Comparison of ENCODE assay signal across 9 cellular contexts in genomic region chr21:15732996-15733329, GRCh38. TPM values are rescaled to one million over a fixed set of nuclear protein-coding genes. Genes with fewer than 3 reads are reported as not detected.
DNase-seq lines count a peak whose midpoint lies in the region; ATAC-seq and TF ChIP-seq lines count a peak whose summit lies in the region.
"Had no signal": no experiment of that assay in that cellular context is flagged by ENCODE, and none has a peak within 500 bp of the region (broad histone marks: within the 10 kb centered on the region; RNA-seq: fewer than 3 reads in every experiment).

No MANE protein-coding gene starts in this region.

- no peak for TF ChIP-seq EP300 in ovary (IDR thresholded peaks at IDR 0.05)

- CTCF ChIA-PET in CD4-positive, alpha-beta T cell (lab: Charles Lee) = no interaction called here
- CTCF ChIA-PET in IMR-90 (lab: Yijun Ruan, JAX) = no interaction called here
- CTCF ChIA-PET in MCF 10A (lab: Yijun Ruan, JAX) = interaction anchor here (0.7 kb wide), 1 partner anchor 372 kb away, joined by 4 read pairs; no protein-coding TSS in a partner anchor

- peak overlapping the region; percentile 77; the same call in 1 of the 2 replicates for H3K23ac ChIP-seq in IMR-90 (ENCODE audit: low read depth, low read length)

- H3K14ac ChIP-seq in IMR-90 (replicated peaks; ENCODE audit: low read depth, low read length) = no peak overlapping the region

- H3K36me3 ChIP-seq in IMR-90 (ENCODE audit: control insufficient read depth, insufficient read depth, low read length) (no peaks in the 10 kb centered on the region), ovary (no peaks in the 10 kb centered on the region)

- no peak overlapping the region for H4K8ac ChIP-seq in IMR-90 (ENCODE audit: low read depth in 2 of 2, low read length in 2 of 2)

- no peak overlapping the region for H2AK9ac ChIP-seq in IMR-90 (replicated peaks; ENCODE audit: low read depth, low read length, poor library complexity)

- in situ Hi-C loops in IMR-90 (cut with MboI; ENCODE audit: low sequenced_read_pairs) = no loop called here

- TF ChIP-seq RAD21 in IMR-90 (IDR thresholded peaks at IDR 0.05; ENCODE audit: low read length) = no peak

- no peak for ATAC-seq in CD4-positive, alpha-beta T cell (ENCODE audit: poor library complexity)
- ATAC-seq in IMR-90 (ENCODE audit: low read depth) (no peak), HG03521 (IDR thresholded peaks at IDR 0.05; ENCODE audit: unreplicated experiment) (no peak), omental fat pad (ENCODE audit: low FRiP score) (no peak)

- peak overlapping the region; percentile 63; the same call in 1 of the 2 replicates for H4K5ac ChIP-seq in IMR-90 (ENCODE audit: low read depth, low read length)

- peaks cover 9% of the 10 kb centered on the region for H3K36me3 Mint-ChIP-seq in CD4-positive, alpha-beta T cell (ENCODE audit: low read depth)
- H3K36me3 Mint-ChIP-seq in MCF 10A (ENCODE audit: insufficient read depth, unreplicated experiment) = no peaks in the 10 kb centered on the region
- H3K36me3 Mint-ChIP-seq in nephron (ENCODE audit: low read depth) = peaks cover 23% of the 10 kb centered on the region

- TF ChIP-seq POLR2A in IMR-90 (IDR thresholded peaks at IDR 0.05; ENCODE audit: low read depth, low read length) (no peak), ovary (IDR thresholded peaks at IDR 0.05) (no peak)

- no CpG with 5 or more reads among the region's 3 CpGs for WGBS in IMR-90 (ENCODE audit: extremely low coverage in 2 of 2, insufficient read length in 1 of 2), 2 experiments
- WGBS in ovary, 3 donors = 26 to 41% (median 29%) methylated on average over 3 of the region's 3 CpGs

- no peak overlapping the region for H2BK120ac ChIP-seq in IMR-90 (ENCODE audit: low read depth, low read length)

- no peak overlapping the region for H3K9ac ChIP-seq in IMR-90 (ENCODE audit: low read depth, low read length)

- TF ChIP-seq CTCF in CD4-positive, alpha-beta T cell (IDR thresholded peaks at IDR 0.05) = no peak
- TF ChIP-seq CTCF in IMR-90 (conservative IDR thresholded peaks at IDR 0.05; ENCODE audit: low read depth, low read length) (no peak), MCF 10A (IDR thresholded peaks at IDR 0.05; ENCODE audit: unreplicated experiment) (no peak), nephron (IDR thresholded peaks at IDR 0.05; ENCODE audit: unreplicated experiment in 3 of 3) (no peak), omental fat pad (IDR thresholded peaks at IDR 0.05) (no peak), ovary (IDR thresholded peaks at IDR 0.05) (no peak)

- H2AK5ac ChIP-seq in IMR-90 (ENCODE audit: low read depth, low read length) = no peak overlapping the region

- H3K4me3 ChIP-seq in IMR-90 (ENCODE audit: insufficient read depth, low read depth, low read length) (no peak overlapping the region), ovary (no peak overlapping the region)

- H3K27me3 ChIP-seq in CD4-positive, alpha-beta T cell (ENCODE audit: control insufficient read depth, insufficient read depth, low read length) = no peaks in the 10 kb centered on the region
- no peaks in the 10 kb centered on the region for H3K27me3 ChIP-seq in IMR-90 (ENCODE audit: control insufficient read depth, insufficient read depth, low read length)
- no peaks in the 10 kb centered on the region for H3K27me3 ChIP-seq in ovary

- no peak overlapping the region for H2BK15ac ChIP-seq in IMR-90 (ENCODE audit: low read depth, low read length)

- peaks cover 10 to 38% of the 10 kb centered on the region in 2 experiments; a peak in 3 of 4 replicates for H3K79me1 ChIP-seq in IMR-90 (ENCODE audit: low read depth in 1 of 2, low read length in 2 of 2)

- H3K27ac Mint-ChIP-seq in CD4-positive, alpha-beta T cell = peak overlapping the region; percentile 84
- H3K27ac Mint-ChIP-seq in MCF 10A (ENCODE audit: low read depth, unreplicated experiment) (peak overlapping the region; percentile 92), nephron (peak overlapping the region in 2 of 3 experiments; percentile 76 to 93)

- peak overlapping the region; percentile 76 for H3K4me2 ChIP-seq in IMR-90 (ENCODE audit: low read depth, low read length)

- no peak overlapping the region for H3K18ac ChIP-seq in IMR-90 (ENCODE audit: low read depth, low read length)

- no peak overlapping the region for H3K4ac ChIP-seq in IMR-90 (ENCODE audit: low read depth, low read length)

- BruUV-seq in IMR-90 (replicated peaks; lab: Mats Ljungman, UMichigan) = no TSS peak
- no TSS peak for BruUV-seq in MCF 10A (replicated peaks; lab: Mats Ljungman, UMichigan)

- 0 out of 2 replicates have a peak, but pooled peaks cover 2% of the 10 kb centered on the region for H3K9me1 ChIP-seq in IMR-90 (ENCODE audit: insufficient read depth, low read length)

- POLR2A ChIA-PET in CD4-positive, alpha-beta T cell (lab: Charles Lee) = interaction anchor here (0.8 to 1.8 kb wide), 5 partner anchors 11 to 1350 kb away, joined by 3 to 6 read pairs (median 5); partner anchors contain the start of gene HSPA13
- POLR2A ChIA-PET in IMR-90 (lab: Charles Lee; ENCODE audit: unreplicated experiment) = interaction anchor here (0.6 kb wide), 1 partner anchor 49 kb away, joined by 6 read pairs; no protein-coding TSS in a partner anchor
- POLR2A ChIA-PET in MCF 10A (lab: Yijun Ruan, JAX) = interaction anchor here (0.6 to 1.9 kb wide), 18 partner anchors 9 to 1350 kb away, joined by 3 to 11 read pairs (median 4); partner anchors contain the start of gene HSPA13

- DNase-seq in CD4-positive, alpha-beta T cell = no peak
- DNase-seq in IMR-90 (no peak), MCF 10A (ENCODE audit: unreplicated experiment) (no peak), omental fat pad (ENCODE audit: low spot score) (no peak), ovary (no peak), epidermal melanocyte (ENCODE audit: insufficient read length, low spot score) (no peak)
- DNase-seq: islet precursor cell had no signal

- H3K9me3 ChIP-seq in CD4-positive, alpha-beta T cell (ENCODE audit: control insufficient read depth, low read length) = no peaks in the 10 kb centered on the region
- H3K9me3 ChIP-seq in IMR-90 (ENCODE audit: control insufficient read depth, insufficient read depth, low read length) = no peaks in the 10 kb centered on the region
- H3K9me3 ChIP-seq in ovary = no peaks in the 10 kb centered on the region

- no peaks in the 10 kb centered on the region for H3K9me3 Mint-ChIP-seq in CD4-positive, alpha-beta T cell
- H3K9me3 Mint-ChIP-seq in MCF 10A (ENCODE audit: unreplicated experiment) = no peaks in the 10 kb centered on the region
- peaks cover 10% of the 10 kb centered on the region for H3K9me3 Mint-ChIP-seq in nephron

- H3K27me3 Mint-ChIP-seq in CD4-positive, alpha-beta T cell = peaks cover 4% of the 10 kb centered on the region
- H3K27me3 Mint-ChIP-seq in MCF 10A (ENCODE audit: insufficient read depth, unreplicated experiment) = no peaks in the 10 kb centered on the region
- H3K27me3 Mint-ChIP-seq in nephron (ENCODE audit: low read depth) = no peaks in the 10 kb centered on the region

- H3K4me1 ChIP-seq in IMR-90 (ENCODE audit: control insufficient read depth, insufficient read depth, low read length) (peaks cover 3% of the 10 kb centered on the region; the same call in 1 of the 2 replicates), ovary (ENCODE audit: insufficient read depth) (peaks cover 4% of the 10 kb centered on the region)

- H3K56ac ChIP-seq in IMR-90 (ENCODE audit: extremely low read depth, insufficient read depth, low read length) = no peak overlapping the region

- intact Hi-C loops in CD4-positive, alpha-beta T cell (cut with DNase I, micrococcal nuclease) = loop anchor here (5.0 to 10.0 kb wide), 5 partner anchors 34 to 1351 kb away; partner anchors contain the start of gene HSPA13 (in 1 of the 2)
- intact Hi-C loops in IMR-90 (cut with micrococcal nuclease) (loop anchor here (5.0 kb wide), 1 partner anchor 109 kb away; no protein-coding TSS in a partner anchor), MCF 10A (cut with micrococcal nuclease) (loop anchor here (5.0 kb wide), 3 partner anchors 44 to 66 kb away; no protein-coding TSS in a partner anchor), ovary (cut with DNase I) (no loop called here)

- peak overlapping the region; percentile 77 for H3K4me3 Mint-ChIP-seq in CD4-positive, alpha-beta T cell
- peak overlapping the region; percentile 90 for H3K4me3 Mint-ChIP-seq in MCF 10A (ENCODE audit: unreplicated experiment)
- H3K4me3 Mint-ChIP-seq in nephron = peak overlapping the region; percentile 61 to 86 (median 81)

- H3K4me1 Mint-ChIP-seq in CD4-positive, alpha-beta T cell (ENCODE audit: low read depth) = peaks cover 70% of the 10 kb centered on the region
- H3K4me1 Mint-ChIP-seq in MCF 10A (ENCODE audit: insufficient read depth, unreplicated experiment) = peaks cover 37% of the 10 kb centered on the region
- peaks cover 33% of the 10 kb centered on the region for H3K4me1 Mint-ChIP-seq in nephron

- H4K20me1 ChIP-seq in IMR-90 (ENCODE audit: insufficient read depth, low read length) = peaks cover 11% of the 10 kb centered on the region; the same call in 1 of the 2 replicates

- no peak overlapping the region for H4K91ac ChIP-seq in IMR-90 (ENCODE audit: insufficient read depth, low read depth, low read length)

- H3K27ac ChIP-seq in CD4-positive, alpha-beta T cell (ENCODE audit: low read depth, low read length) = peak overlapping the region; percentile 56
- H3K27ac ChIP-seq in IMR-90 (ENCODE audit: insufficient read depth, low read length) (no peak overlapping the region), ovary (no peak overlapping the region)

- H2BK5ac ChIP-seq in IMR-90 (ENCODE audit: low read depth, low read length, poor library complexity, severe bottlenecking) = no peak overlapping the region

- H2AFZ ChIP-seq in IMR-90 (replicated peaks; ENCODE audit: low read length, poor library complexity) = no peak overlapping the region

- dilution Hi-C loops in IMR-90 (cut with HindIII; ENCODE audit: low sequenced_read_pairs, unreplicated experiment) = no loop called here

- H2BK20ac ChIP-seq in IMR-90 (ENCODE audit: low read depth, low read length) = no peak overlapping the region

TF ChIP-seq in IMR-90, 13 proteins besides CTCF, POLR2A, EP300 and RAD21 (continues in another document):
- TF ChIP-seq BHLHE40 (IDR thresholded peaks at IDR 0.05; ENCODE audit: low read depth, low read length) (no peak), FOS (IDR thresholded peaks at IDR 0.05; ENCODE audit: low read depth, low read length) (no peak), CHD1 (IDR thresholded peaks at IDR 0.05; ENCODE audit: low read depth, low read length) (no peak)

RNA-seq across cellular contexts. Expression of gene USP25, which starts 3.2 kb away (rescaled TPM):
- total RNA-seq in CD4-positive, alpha-beta T cell = 10 to 100 TPM; 45.0 to 49.2 TPM
- total RNA-seq in IMR-90 (2012; rRNA removed) = 23.3 and 30.8 TPM in 2 replicates
- 7.2 and 9.3 TPM in 2 replicates for polyA plus RNA-seq in IMR-90 (2012; rRNA removed)
- polyA plus RNA-seq in IMR-90 (2012; cell fraction: cytosol; rRNA removed) = 1.8 and 2.7 TPM in 2 replicates
- polyA plus RNA-seq in IMR-90 (2012; cell fraction: nucleus; rRNA removed; ENCODE audit: low replicate concordance) = 1.2 and 16.3 TPM in 2 replicates
- 78.5 and 90.8 TPM in 2 replicates for total RNA-seq in MCF 10A (2022)
- 10 to 100 TPM; 46.5 to 63.8 (median 59.0) TPM for total RNA-seq in omental fat pad
- total RNA-seq in ovary = 10 to 100 TPM; 24.8 to 40.8 (median 37.2) TPM
- polyA plus RNA-seq in ovary = 10 to 100 TPM; 11.9 to 19.8 TPM

Comparison
In these comparisons a context has a peak if more than half of its experiments do, and no peak if none do; other contexts are left out.
1. intact Hi-C loops: an anchor here in CD4-positive, alpha-beta T cell (5.0 to 10.0 kb wide), IMR-90 (5.0 kb wide) and MCF 10A (5.0 kb wide); none called in ovary.